1 cellular context compared by ENCODE assay signal in genomic region chr19:1250374-1251232, GRCh38.
TF ChIP-seq lines count a peak whose summit lies in the region.

No MANE protein-coding gene starts in this region.

TF ChIP-seq in HepG2, 621 proteins besides CTCF, POLR2A, EP300 and RAD21 (continued from another document and continues in another):
- TF ChIP-seq KIAA2018 (CRISPR knock-in tag; IDR thresholded peaks at IDR 0.05; ENCODE audit: borderline replicate concordance) = no peak
- no peak for TF ChIP-seq GABPA (IDR thresholded peaks at IDR 0.05; ENCODE audit: low read depth, low read length)
- 0 out of 2 replicates have a peak, but pooled peaks have one; percentile 19 for TF ChIP-seq GABPA (CRISPR knock-in tag; IDR thresholded peaks at IDR 0.05; ENCODE audit: low read depth)
- no peak for TF ChIP-seq DBP (CRISPR knock-in tag; IDR thresholded peaks at IDR 0.05; ENCODE audit: not compliant biosample characterization)
- no peak for TF ChIP-seq RAD51 (IDR thresholded peaks at IDR 0.05; ENCODE audit: borderline replicate concordance)
- no peak for TF ChIP-seq ZNF850 (CRISPR knock-in tag; conservative IDR thresholded peaks at IDR 0.05)
- TF ChIP-seq ZBTB38 (CRISPR knock-in tag; IDR thresholded peaks at IDR 0.05) = no peak
- TF ChIP-seq TARDBP (CRISPR knock-in tag; IDR thresholded peaks at IDR 0.05) = no peak
- TF ChIP-seq HNF1A (IDR thresholded peaks at IDR 0.05; ENCODE audit: low read depth) = no peak
- TF ChIP-seq HNF1A (CRISPR knock-in tag; IDR thresholded peaks at IDR 0.05; ENCODE audit: borderline replicate concordance) = no peak
- no peak for TF ChIP-seq NFATC3 (CRISPR knock-in tag; IDR thresholded peaks at IDR 0.05)
- no peak for TF ChIP-seq ZFAT (CRISPR knock-in tag; conservative IDR thresholded peaks at IDR 0.05)
- TF ChIP-seq EED (CRISPR knock-in tag; IDR thresholded peaks at IDR 0.05) = no peak
- TF ChIP-seq SYNCRIP (IDR thresholded peaks at IDR 0.05; ENCODE audit: insufficient read depth, low read depth, low read length) = no peak
- no peak for TF ChIP-seq KLF11 (CRISPR knock-in tag; IDR thresholded peaks at IDR 0.05)
- no peak for TF ChIP-seq SIN3A (IDR thresholded peaks at IDR 0.05; ENCODE audit: borderline replicate concordance, low read depth, low read length)
- TF ChIP-seq ZNF749 (CRISPR knock-in tag; IDR thresholded peaks at IDR 0.05; ENCODE audit: borderline replicate concordance) = no peak
- TF ChIP-seq NR0B2 (CRISPR knock-in tag; IDR thresholded peaks at IDR 0.05) = 0 out of 2 replicates have a peak, but pooled peaks have one; percentile 0
- TF ChIP-seq FLYWCH1 (CRISPR knock-in tag; IDR thresholded peaks at IDR 0.05) = no peak
- TF ChIP-seq PATZ1 (CRISPR knock-in tag; IDR thresholded peaks at IDR 0.05) = peak; percentile 84
- no peak for TF ChIP-seq ZNF639 (CRISPR knock-in tag; conservative IDR thresholded peaks at IDR 0.05)
- TF ChIP-seq SETDB1 (CRISPR knock-in tag; IDR thresholded peaks at IDR 0.05; ENCODE audit: borderline replicate concordance) = no peak
- no peak for TF ChIP-seq JUN (CRISPR knock-in tag; IDR thresholded peaks at IDR 0.05)
- no peak for TF ChIP-seq ZNF414 (CRISPR knock-in tag; IDR thresholded peaks at IDR 0.05)
- no peak for TF ChIP-seq ZNF740 (CRISPR knock-in tag; IDR thresholded peaks at IDR 0.05)
- no peak for TF ChIP-seq POGK (CRISPR knock-in tag; conservative IDR thresholded peaks at IDR 0.05)
- no peak for TF ChIP-seq HIC2 (CRISPR knock-in tag; IDR thresholded peaks at IDR 0.05; ENCODE audit: low read depth)
- no peak for TF ChIP-seq ETV5 (CRISPR knock-in tag; IDR thresholded peaks at IDR 0.05; ENCODE audit: borderline replicate concordance)
- TF ChIP-seq ZBTB39 (CRISPR knock-in tag; IDR thresholded peaks at IDR 0.05) = no peak
